ENCODE assay signal across 1 cellular context in genomic region chr11:66951135-66951534, GRCh38.
TF ChIP-seq lines count a peak whose summit lies in the region.

No MANE protein-coding gene starts in this region.

TF ChIP-seq in GM23338, 12 proteins besides CTCF, POLR2A, EP300 and RAD21:
- no peak for TF ChIP-seq ZNF331 (CRISPR knock-in tag; IDR thresholded peaks at IDR 0.05; ENCODE audit: low read depth)
- TF ChIP-seq NANOG (IDR thresholded peaks at IDR 0.05; ENCODE audit: borderline replicate concordance): no peak
- TF ChIP-seq JUNB (IDR thresholded peaks at IDR 0.05; ENCODE audit: unreplicated experiment): no peak
- no peak for TF ChIP-seq STAT1 (IDR thresholded peaks at IDR 0.05; ENCODE audit: unreplicated experiment)
- TF ChIP-seq ETS1 (IDR thresholded peaks at IDR 0.05): no peak
- TF ChIP-seq ZNF114 (CRISPR knock-in tag; IDR thresholded peaks at IDR 0.05): no peak
- no peak for TF ChIP-seq EZH2 (IDR thresholded peaks at IDR 0.05; ENCODE audit: low read depth, unreplicated experiment)
- no peak for TF ChIP-seq REST (IDR thresholded peaks at IDR 0.05; ENCODE audit: unreplicated experiment)
- TF ChIP-seq EZH2phosphoT487 (IDR thresholded peaks at IDR 0.05; ENCODE audit: unreplicated experiment): no peak
- TF ChIP-seq ZNF462 (CRISPR knock-in tag; IDR thresholded peaks at IDR 0.05): no peak
- TF ChIP-seq CREB1 (CRISPR knock-in tag; IDR thresholded peaks at IDR 0.05; ENCODE audit: low read depth): no peak
- no peak for TF ChIP-seq POLR2AphosphoS5 (IDR thresholded peaks at IDR 0.05; ENCODE audit: low read depth)
